In genomic region chr10:8051851-8052257, GRCh38 we compare ENCODE assay signal across 10 cellular contexts. TPM values are rescaled to one million over a fixed set of nuclear protein-coding genes. Genes with fewer than 3 reads are reported as not detected.
DNase-seq lines count a peak whose midpoint lies in the region; ATAC-seq and TF ChIP-seq lines count a peak whose summit lies in the region.
"Had no signal": no experiment of that assay in that cellular context is flagged by ENCODE, and none has a peak within 500 bp of the region (broad histone marks: within the 10 kb centered on the region; RNA-seq: fewer than 3 reads in every experiment).

No MANE protein-coding gene starts in this region.

- BruUV-seq in MCF 10A (replicated peaks; lab: Mats Ljungman, UMichigan): no TSS peak

- H3K4me3 Mint-ChIP-seq in MCF 10A (ENCODE audit: unreplicated experiment): no peak overlapping the region
- H3K4me3 Mint-ChIP-seq in stimulated activated naive B cell treated with anti-CD40 and anti-IgM and Interleukin-4, amounts not matched to agents 10 μg/mL and 1 μg/mL and 100 μg/mL, for 72 hours: peak overlapping the region; percentile 44 to 69

- H3K27me3 Mint-ChIP-seq in MCF 10A (ENCODE audit: insufficient read depth, unreplicated experiment): peaks cover 11% of the 10 kb centered on the region
- H3K27me3 Mint-ChIP-seq in stimulated activated naive B cell treated with anti-CD40 and anti-IgM and Interleukin-4, amounts not matched to agents 10 μg/mL and 1 μg/mL and 100 μg/mL, for 72 hours: peaks cover 58 to 94% of the 10 kb centered on the region in 2 donors

- H3K9me3 Mint-ChIP-seq in MCF 10A (ENCODE audit: unreplicated experiment): no peaks in the 10 kb centered on the region
- no peaks in the 10 kb centered on the region for H3K9me3 Mint-ChIP-seq in stimulated activated naive B cell treated with anti-CD40 and anti-IgM and Interleukin-4, amounts not matched to agents 10 μg/mL and 1 μg/mL and 100 μg/mL, for 72 hours

- CTCF ChIA-PET in MCF 10A (lab: Yijun Ruan, JAX): interaction anchor here (0.5 kb wide), 1 partner anchor 817 kb away, joined by 3 read pairs; no protein-coding TSS in a partner anchor

- H3K27ac Mint-ChIP-seq in MCF 10A (ENCODE audit: low read depth, unreplicated experiment): no peak overlapping the region
- H3K27ac Mint-ChIP-seq in stimulated activated naive B cell treated with anti-CD40 and anti-IgM and Interleukin-4, amounts not matched to agents 10 μg/mL and 1 μg/mL and 100 μg/mL, for 72 hours: peak overlapping the region; percentile 86

- no peak for TF ChIP-seq CTCF in MCF 10A (IDR thresholded peaks at IDR 0.05; ENCODE audit: unreplicated experiment)

- H3K36me3 Mint-ChIP-seq in MCF 10A (ENCODE audit: insufficient read depth, unreplicated experiment): peaks cover 8% of the 10 kb centered on the region
- peaks cover 3 to 4% of the 10 kb centered on the region in 2 donors for H3K36me3 Mint-ChIP-seq in stimulated activated naive B cell treated with anti-CD40 and anti-IgM and Interleukin-4, amounts not matched to agents 10 μg/mL and 1 μg/mL and 100 μg/mL, for 72 hours

- in situ Hi-C loops in T47D (cut with HindIII; ENCODE audit: low pct_unique_long_range_greater_than_20kb, low sequenced_read_pairs): no loop called here

- no peaks in the 10 kb centered on the region for H3K4me1 Mint-ChIP-seq in MCF 10A (ENCODE audit: insufficient read depth, unreplicated experiment)
- H3K4me1 Mint-ChIP-seq in stimulated activated naive B cell treated with anti-CD40 and anti-IgM and Interleukin-4, amounts not matched to agents 10 μg/mL and 1 μg/mL and 100 μg/mL, for 72 hours: peaks cover 42 to 78% of the 10 kb centered on the region in 2 donors

- no peak for ATAC-seq in stimulated activated naive B cell treated with anti-CD40 and anti-IgM and Interleukin-4, amounts not matched to agents 10 μg/mL and 1 μg/mL and 100 μg/mL, for 72 hours (replicated peaks)
- ATAC-seq in GM21786 (IDR thresholded peaks at IDR 0.05; ENCODE audit: unreplicated experiment) (no peak), HG03354 (IDR thresholded peaks at IDR 0.05; ENCODE audit: poor library complexity, severe bottlenecking, unreplicated experiment) (no peak), HG02852 (IDR thresholded peaks at IDR 0.05; ENCODE audit: unreplicated experiment) (no peak)
- ATAC-seq: esophagus mucosa had no signal

- DNase-seq in T47D (ENCODE audit: low read depth in 1 of 2, low spot score in 1 of 2) (peak; percentile 86 to 93), MCF 10A (ENCODE audit: unreplicated experiment) (no peak), islet precursor cell (peak; percentile 97)
- DNase-seq in activated CD8-positive, alpha-beta memory T cell treated with anti-CD3 and anti-CD28 coated beads, Interleukin-2, amount 50 U/mL, for 48 hours: peak; percentile 78
- no peak for DNase-seq in stimulated activated naive B cell treated with anti-CD40 and anti-IgM and Interleukin-4, amounts not matched to agents 10 μg/mL and 1 μg/mL and 100 μg/mL, for 72 hours
- DNase-seq: NCI-H1694 had no signal

- POLR2A ChIA-PET in MCF 10A (lab: Yijun Ruan, JAX): no interaction called here

- intact Hi-C loops in MCF 10A (cut with micrococcal nuclease): loop anchor here (5.0 to 10.0 kb wide), 2 partner anchors 525 to 703 kb away; no protein-coding TSS in a partner anchor

RNA-seq across cellular contexts. Expression of gene GATA3, which starts 2.6 kb away (rescaled TPM):
- 13.1 and 14.6 TPM in 2 replicates for total RNA-seq in MCF 10A (2022)

Comparison
In these comparisons a context has a peak if more than half of its experiments do, and no peak if none do; other contexts are left out.
1. DNase-seq: peak in T47D (2 of 2), activated CD8-positive, alpha-beta memory T cell treated with anti-CD3 and anti-CD28 coated beads, Interleukin-2, amount 50 U/mL, for 48 hours (single experiment) and islet precursor cell (single experiment); none in MCF 10A (single experiment) and stimulated activated naive B cell treated with anti-CD40 and anti-IgM and Interleukin-4, amounts not matched to agents 10 μg/mL and 1 μg/mL and 100 μg/mL, for 72 hours (single experiment).